5 cellular contexts compared by ENCODE assay signal in genomic region chr18:48284011-48284410, GRCh38.
DNase-seq lines count a peak whose midpoint lies in the region; ATAC-seq and TF ChIP-seq lines count a peak whose summit lies in the region.
"Not testable (repeated sequence)": the region's sequence is repeated elsewhere in the genome, so short reads cannot be mapped to it uniquely, and the experiment has no call there.

No MANE protein-coding gene starts in this region.

- not testable (repeated sequence) for H3K9me3 ChIP-seq in lung (ENCODE audit: control insufficient read depth in 2 of 2, insufficient read depth in 1 of 2, low read length in 1 of 2)

- H3K9me3 Mint-ChIP-seq in activated CD8-positive, alpha-beta T cell treated with anti-CD3 and anti-CD28 coated beads, Interleukin-2, amount 10 ng/mL, durations not matched to agents 7 days and 5 days (ENCODE audit: insufficient read depth); activated CD8-positive, alpha-beta memory T cell treated with anti-CD3 and anti-CD28 coated beads, Interleukin-2, amount 10 ng/mL, durations not matched to agents 7 days and 5 days (ENCODE audit: low read depth); type B pancreatic cell: not testable (repeated sequence)

- not testable (repeated sequence) for H3K36me3 Mint-ChIP-seq in activated CD8-positive, alpha-beta T cell treated with anti-CD3 and anti-CD28 coated beads, Interleukin-2, amount 10 ng/mL, durations not matched to agents 7 days and 5 days (ENCODE audit: low read depth); activated CD8-positive, alpha-beta memory T cell treated with anti-CD3 and anti-CD28 coated beads, Interleukin-2, amount 10 ng/mL, durations not matched to agents 7 days and 5 days; type B pancreatic cell

- not testable (repeated sequence) for ATAC-seq in activated CD8-positive, alpha-beta T cell treated with anti-CD3 and anti-CD28 coated beads, Interleukin-2, amount 10 ng/mL, durations not matched to agents 7 days and 5 days; activated CD8-positive, alpha-beta memory T cell treated with anti-CD3 and anti-CD28 coated beads, Interleukin-2, amount 10 ng/mL, durations not matched to agents 7 days and 5 days; lung (ENCODE audit: insufficient read depth, low FRiP score)

- not testable (repeated sequence) for H3K27me3 Mint-ChIP-seq in activated CD8-positive, alpha-beta T cell treated with anti-CD3 and anti-CD28 coated beads, Interleukin-2, amount 10 ng/mL, durations not matched to agents 7 days and 5 days (ENCODE audit: low read depth); activated CD8-positive, alpha-beta memory T cell treated with anti-CD3 and anti-CD28 coated beads, Interleukin-2, amount 10 ng/mL, durations not matched to agents 7 days and 5 days; type B pancreatic cell

- intact Hi-C loops in cardiac septum (cut with DNase I): not testable (repeated sequence)

- H3K36me3 ChIP-seq in lung (ENCODE audit: control insufficient read depth in 2 of 2, insufficient read depth in 2 of 2, low read length in 2 of 2): not testable (repeated sequence)

- H3K4me1 ChIP-seq in lung (ENCODE audit: control insufficient read depth in 2 of 2, insufficient read depth in 2 of 2, low read length in 2 of 2): not testable (repeated sequence)

- not testable (repeated sequence) for H3K27me3 ChIP-seq in lung (ENCODE audit: control insufficient read depth, insufficient read depth)

- not testable (repeated sequence) for H3K27ac ChIP-seq in lung (ENCODE audit: low read depth in 1 of 2, low read length in 1 of 2)

- not testable (repeated sequence) for H3K4me3 Mint-ChIP-seq in activated CD8-positive, alpha-beta T cell treated with anti-CD3 and anti-CD28 coated beads, Interleukin-2, amount 10 ng/mL, durations not matched to agents 7 days and 5 days; activated CD8-positive, alpha-beta memory T cell treated with anti-CD3 and anti-CD28 coated beads, Interleukin-2, amount 10 ng/mL, durations not matched to agents 7 days and 5 days; type B pancreatic cell

- POLR2A ChIA-PET in activated CD8-positive, alpha-beta T cell treated with anti-CD3 and anti-CD28 coated beads, Interleukin-2, amount 10 ng/mL, durations not matched to agents 7 days and 5 days (lab: Charles Lee): not testable (repeated sequence)

- DNase-seq in activated CD8-positive, alpha-beta T cell treated with anti-CD3 and anti-CD28 coated beads, Interleukin-2, amount 10 ng/mL, durations not matched to agents 7 days and 5 days: peak; percentile 2
- DNase-seq in activated CD8-positive, alpha-beta memory T cell treated with anti-CD3 and anti-CD28 coated beads, Interleukin-2, amount 10 ng/mL, durations not matched to agents 7 days and 5 days: peak; percentile 14
- DNase-seq in cardiac septum (ENCODE audit: low spot score) (peak; percentile 47), lung (ENCODE audit: low spot score) (peak; percentile 22), type B pancreatic cell (ENCODE audit: extremely low spot score, unreplicated experiment) (peak; percentile 15)

- 92 to 94% methylated on average over 5 of the region's 5 CpGs for WGBS in lung, 2 donors

- not testable (repeated sequence) for H3K27ac Mint-ChIP-seq in activated CD8-positive, alpha-beta T cell treated with anti-CD3 and anti-CD28 coated beads, Interleukin-2, amount 10 ng/mL, durations not matched to agents 7 days and 5 days; activated CD8-positive, alpha-beta memory T cell treated with anti-CD3 and anti-CD28 coated beads, Interleukin-2, amount 10 ng/mL, durations not matched to agents 7 days and 5 days; type B pancreatic cell

- not testable (repeated sequence) for H3K4me3 ChIP-seq in lung

- TF ChIP-seq CTCF in lung (IDR thresholded peaks at IDR 0.05; ENCODE audit: control extremely low read depth, extremely low read depth); type B pancreatic cell (conservative IDR thresholded peaks at IDR 0.05): not testable (repeated sequence)

- H3K4me1 Mint-ChIP-seq in activated CD8-positive, alpha-beta T cell treated with anti-CD3 and anti-CD28 coated beads, Interleukin-2, amount 10 ng/mL, durations not matched to agents 7 days and 5 days (ENCODE audit: low read depth); activated CD8-positive, alpha-beta memory T cell treated with anti-CD3 and anti-CD28 coated beads, Interleukin-2, amount 10 ng/mL, durations not matched to agents 7 days and 5 days; type B pancreatic cell (ENCODE audit: unreplicated experiment): not testable (repeated sequence)

- CTCF ChIA-PET in activated CD8-positive, alpha-beta T cell treated with anti-CD3 and anti-CD28 coated beads, Interleukin-2, amount 10 ng/mL, durations not matched to agents 7 days and 5 days (lab: Charles Lee); activated CD8-positive, alpha-beta memory T cell treated with anti-CD3 and anti-CD28 coated beads, Interleukin-2, amount 10 ng/mL, durations not matched to agents 7 days and 5 days (lab: Charles Lee): not testable (repeated sequence)
